In the genomic region with DNA sequence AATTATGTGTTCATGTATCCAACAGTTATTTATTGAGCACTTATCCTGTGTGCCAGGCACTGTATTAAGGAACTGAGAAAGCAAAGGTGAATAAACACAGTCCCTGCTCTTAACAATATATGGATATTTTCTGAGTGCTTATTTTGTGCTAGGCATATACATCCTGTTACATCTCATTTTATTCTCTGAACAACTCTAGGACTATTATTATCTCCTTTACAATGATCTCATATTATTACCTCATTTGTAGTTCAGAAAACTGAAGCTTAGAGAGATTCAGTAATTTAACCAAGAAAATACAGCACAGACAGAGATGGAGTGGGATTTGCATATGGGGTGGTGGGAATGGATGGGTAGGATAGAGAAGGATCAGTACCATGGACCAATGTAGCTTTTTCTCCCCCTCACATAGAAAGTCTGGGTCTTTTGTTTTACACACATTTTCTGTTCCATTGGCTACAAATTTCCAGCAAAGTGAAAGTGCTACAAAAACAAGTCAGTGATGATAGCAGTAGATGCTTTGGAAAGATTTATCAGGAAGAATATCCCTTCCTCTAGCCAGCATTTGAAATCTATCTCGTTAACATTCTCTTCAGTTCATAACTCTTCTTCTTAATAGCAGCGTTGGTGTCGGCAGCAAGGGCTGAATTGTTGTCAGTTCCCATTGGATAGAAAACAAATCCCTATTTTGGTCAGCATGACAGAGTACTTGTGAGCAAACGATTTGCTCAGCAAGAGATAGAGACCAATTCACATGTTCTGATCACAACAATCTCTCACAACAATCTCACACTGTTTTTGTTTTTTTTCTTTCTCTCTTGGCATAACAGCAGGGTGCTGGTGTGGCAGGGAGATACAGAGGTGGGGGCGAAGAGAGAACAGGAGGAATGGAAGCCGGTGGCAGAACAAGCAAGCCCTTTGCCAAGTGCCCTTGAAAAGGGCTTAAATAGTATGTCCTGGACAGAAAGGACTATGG, we compare ENCODE assay signal across 1 cellular context.
A peak's percentile ranks its signal among the peaks of the same experiment; 100 is the strongest.
TF ChIP-seq lines count a peak whose summit lies in the region.

No MANE protein-coding gene starts in this region.

TF ChIP-seq in HEK293, 187 proteins besides CTCF, POLR2A, EP300 and RAD21 (continued from another document):
- TF ChIP-seq, protein P1, sequence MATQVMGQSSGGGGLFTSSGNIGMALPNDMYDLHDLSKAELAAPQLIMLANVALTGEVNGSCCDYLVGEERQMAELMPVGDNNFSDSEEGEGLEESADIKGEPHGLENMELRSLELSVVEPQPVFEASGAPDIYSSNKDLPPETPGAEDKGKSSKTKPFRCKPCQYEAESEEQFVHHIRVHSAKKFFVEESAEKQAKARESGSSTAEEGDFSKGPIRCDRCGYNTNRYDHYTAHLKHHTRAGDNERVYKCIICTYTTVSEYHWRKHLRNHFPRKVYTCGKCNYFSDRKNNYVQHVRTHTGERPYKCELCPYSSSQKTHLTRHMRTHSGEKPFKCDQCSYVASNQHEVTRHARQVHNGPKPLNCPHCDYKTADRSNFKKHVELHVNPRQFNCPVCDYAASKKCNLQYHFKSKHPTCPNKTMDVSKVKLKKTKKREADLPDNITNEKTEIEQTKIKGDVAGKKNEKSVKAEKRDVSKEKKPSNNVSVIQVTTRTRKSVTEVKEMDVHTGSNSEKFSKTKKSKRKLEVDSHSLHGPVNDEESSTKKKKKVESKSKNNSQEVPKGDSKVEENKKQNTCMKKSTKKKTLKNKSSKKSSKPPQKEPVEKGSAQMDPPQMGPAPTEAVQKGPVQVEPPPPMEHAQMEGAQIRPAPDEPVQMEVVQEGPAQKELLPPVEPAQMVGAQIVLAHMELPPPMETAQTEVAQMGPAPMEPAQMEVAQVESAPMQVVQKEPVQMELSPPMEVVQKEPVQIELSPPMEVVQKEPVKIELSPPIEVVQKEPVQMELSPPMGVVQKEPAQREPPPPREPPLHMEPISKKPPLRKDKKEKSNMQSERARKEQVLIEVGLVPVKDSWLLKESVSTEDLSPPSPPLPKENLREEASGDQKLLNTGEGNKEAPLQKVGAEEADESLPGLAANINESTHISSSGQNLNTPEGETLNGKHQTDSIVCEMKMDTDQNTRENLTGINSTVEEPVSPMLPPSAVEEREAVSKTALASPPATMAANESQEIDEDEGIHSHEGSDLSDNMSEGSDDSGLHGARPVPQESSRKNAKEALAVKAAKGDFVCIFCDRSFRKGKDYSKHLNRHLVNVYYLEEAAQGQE (tag by site-specific recombination; IDR thresholded peaks at IDR 0.05): peak; percentile 64
- TF ChIP-seq ZNF654 (tag by site-specific recombination; IDR thresholded peaks at IDR 0.05; ENCODE audit: low read depth): no peak
- TF ChIP-seq ZNF664 (tag by site-specific recombination; IDR thresholded peaks at IDR 0.05): peak; percentile 90
TF ChIP-seq in HEK293: peak in this region for 4.
